ENCODE assay signal across 25 cellular contexts in the genomic region with DNA sequence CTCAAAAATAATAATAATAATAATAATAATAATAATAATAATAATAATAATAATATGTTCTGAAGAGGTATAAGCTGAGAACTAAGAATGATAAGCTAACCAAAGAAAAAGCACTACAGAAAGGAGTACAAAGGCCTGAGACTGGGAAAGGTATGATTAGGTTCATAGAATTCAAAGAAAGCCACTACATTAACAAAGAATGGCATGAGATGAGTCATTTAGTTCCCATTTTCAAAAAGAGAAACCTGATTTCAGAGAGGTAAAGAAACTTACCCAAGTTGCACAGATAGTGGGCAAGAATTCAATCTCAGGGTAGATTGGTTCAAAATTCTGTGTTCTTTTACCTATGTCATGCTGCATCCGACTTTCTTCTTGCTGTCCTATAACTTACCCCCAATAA.
"Had no signal": no experiment of that assay in that cellular context is flagged by ENCODE, and none has a peak within 500 bp of the region (broad histone marks: within the 10 kb centered on the region; RNA-seq: fewer than 3 reads in every experiment).

No MANE protein-coding gene starts in this region.

- H3K36me3 Mint-ChIP-seq: activated naive CD4-positive, alpha-beta T cell treated with anti-CD3 and anti-CD28 coated beads, Interleukin-2, amount 50 U/mL, for 24 hours; brain had no signal

- H3K9me3 Mint-ChIP-seq: activated CD4-positive, alpha-beta memory T cell treated with anti-CD3 and anti-CD28 coated beads, Interleukin-2, amount 10 ng/mL, durations not matched to agents 7 days and 5 days; activated CD4-positive, alpha-beta T cell treated with anti-CD3 and anti-CD28 coated beads, Interleukin-2, amount 10 ng/mL, durations not matched to agents 7 days and 5 days; activated naive CD4-positive, alpha-beta T cell treated with anti-CD3 and anti-CD28 coated beads, Interleukin-2, amount 50 U/mL, for 24 hours; activated T-helper 1 cell treated with anti-CD3 and anti-CD28 coated beads, Interleukin-12 subunit alpha, Interleukin-12 subunit beta, Interleukin-2, Interleukin-4 antibody, amounts not matched to agents 30 ng/mL and 10 ng/mL and 1 ng/mL, durations not matched to agents 14 hours and 24 hours and 36 hours; T-helper 1 cell treated with Interleukin-12 subunit alpha and Interleukin-12 subunit beta and Interleukin-4 antibody, amounts not matched to agents 30 μg/mL and 1 μg/mL, for 36 hours had no signal

- H3K27me3 ChIP-seq: Peyer's patch, SJCRH30 had no signal

- H3K27ac ChIP-seq: Peyer's patch, RWPE1, SJCRH30 had no signal

- H3K36me3 ChIP-seq: Peyer's patch, SJCRH30 had no signal

- H3K4me1 Mint-ChIP-seq: activated naive CD4-positive, alpha-beta T cell treated with anti-CD3 and anti-CD28 coated beads, Interleukin-2, amount 50 U/mL, for 24 hours had no signal

- H3K27me3 Mint-ChIP-seq: activated naive CD4-positive, alpha-beta T cell treated with anti-CD3 and anti-CD28 coated beads, Interleukin-2, amount 50 U/mL, for 24 hours; brain had no signal

- DNase-seq: activated CD4-positive, alpha-beta memory T cell treated with anti-CD3 and anti-CD28 coated beads, Interleukin-2, amount 10 ng/mL, durations not matched to agents 7 days and 5 days; activated CD4-positive, alpha-beta T cell treated with anti-CD3 and anti-CD28 coated beads for 1 hour; activated CD4-positive, alpha-beta T cell treated with anti-CD3 and anti-CD28 coated beads, Interleukin-2, amount 10 ng/mL, durations not matched to agents 7 days and 5 days; activated CD8-positive, alpha-beta memory T cell treated with anti-CD3 and anti-CD28 coated beads, Interleukin-2, amount 50 U/mL, for 4 hours; activated effector memory CD4-positive, alpha-beta T cell treated with Interleukin-2 at 50 U/mL for 16 hours; activated naive CD4-positive, alpha-beta T cell; activated T-cell treated with anti-CD3 and anti-CD28 coated beads, Interleukin-2, amount 50 U/mL, for 1 hour; aorta; cerebellar nuclear complex; MM.1S; NCI-H1048; NCI-H1417; NCI-H1930; NCI-H2171 treated with DMSO at 0.1 percent for 48 hours; NCI-H226; NCI-H526 treated with DMSO at 0.1 percent for 48 hours; NCI-H82; Peyer's patch; Right ventricle myocardium superior; SJCRH30 had no signal

- H3K4me1 ChIP-seq: Peyer's patch had no signal

- H3K9me3 ChIP-seq: Peyer's patch, SJCRH30 had no signal

- H3K4me3 Mint-ChIP-seq: activated CD4-positive, alpha-beta memory T cell treated with anti-CD3 and anti-CD28 coated beads, Interleukin-2, amount 10 ng/mL, durations not matched to agents 7 days and 5 days; activated CD4-positive, alpha-beta T cell treated with anti-CD3 and anti-CD28 coated beads, Interleukin-2, amount 10 ng/mL, durations not matched to agents 7 days and 5 days; activated naive CD4-positive, alpha-beta T cell treated with anti-CD3 and anti-CD28 coated beads, Interleukin-2, amount 50 U/mL, for 24 hours; activated T-helper 1 cell treated with anti-CD3 and anti-CD28 coated beads, Interleukin-12 subunit alpha, Interleukin-12 subunit beta, Interleukin-2, Interleukin-4 antibody, amounts not matched to agents 30 ng/mL and 10 ng/mL and 1 ng/mL, durations not matched to agents 14 hours and 24 hours and 36 hours; brain had no signal

- H3K4me3 ChIP-seq: Peyer's patch, SJCRH30 had no signal

- H3K27ac Mint-ChIP-seq: activated CD4-positive, alpha-beta T cell treated with anti-CD3 and anti-CD28 coated beads, Interleukin-2, amount 10 ng/mL, durations not matched to agents 7 days and 5 days; activated naive CD4-positive, alpha-beta T cell treated with anti-CD3 and anti-CD28 coated beads, Interleukin-2, amount 50 U/mL, for 24 hours; activated T-helper 1 cell treated with anti-CD3 and anti-CD28 coated beads, Interleukin-12 subunit alpha, Interleukin-12 subunit beta, Interleukin-2, Interleukin-4 antibody, amounts not matched to agents 30 ng/mL and 10 ng/mL and 1 ng/mL, durations not matched to agents 14 hours and 24 hours and 36 hours; T-helper 1 cell treated with Interleukin-12 subunit alpha and Interleukin-12 subunit beta and Interleukin-4 antibody, amounts not matched to agents 30 μg/mL and 1 μg/mL, for 36 hours had no signal
